In genomic region chr16:30761427-30761927, GRCh38 we compare ENCODE assay signal across 8 cellular contexts. TPM values are rescaled to one million over a fixed set of nuclear protein-coding genes. Genes with fewer than 3 reads are reported as not detected.
A peak's percentile ranks its signal among the peaks of the same experiment; 100 is the strongest.
DNase-seq lines count a peak whose midpoint lies in the region; ATAC-seq and TF ChIP-seq lines count a peak whose summit lies in the region.

No MANE protein-coding gene starts in this region.

- H3K9me3 ChIP-seq in esophagus (ENCODE audit: control insufficient read depth in 2 of 2, insufficient read depth in 1 of 2, low read depth in 1 of 2, low read length in 1 of 2), result no peaks in the 10 kb centered on the region

- 0 to 1% methylated on average over 62 to 64 of the region's 64 CpGs for WGBS in esophagus, 2 donors

- no peaks in the 10 kb centered on the region for H3K9me3 Mint-ChIP-seq in activated CD8-positive, alpha-beta T cell treated with anti-CD3 and anti-CD28 coated beads for 36 hours
- H3K9me3 Mint-ChIP-seq in nephron, result no peaks in the 10 kb centered on the region

- intact Hi-C loops in activated CD8-positive, alpha-beta T cell treated with anti-CD3 and anti-CD28 coated beads for 36 hours (cut with micrococcal nuclease), result loop anchor here (10.0 kb wide), 1 partner anchor 47 kb away; no protein-coding TSS in a partner anchor

- peaks cover 8 to 35% of the 10 kb centered on the region in 2 donors for H3K36me3 ChIP-seq in esophagus (ENCODE audit: control insufficient read depth in 2 of 2, insufficient read depth in 2 of 2, low read length in 1 of 2)

- POLR2A ChIA-PET in activated CD8-positive, alpha-beta T cell treated with anti-CD3 and anti-CD28 coated beads for 36 hours (lab: Charles Lee), result interaction anchor here (0.7 kb wide), 1 partner anchor 14 kb away, joined by 3 read pairs; no protein-coding TSS in a partner anchor

- H3K27me3 Mint-ChIP-seq in activated CD8-positive, alpha-beta T cell treated with anti-CD3 and anti-CD28 coated beads for 36 hours, result no peaks in the 10 kb centered on the region
- H3K27me3 Mint-ChIP-seq in nephron (ENCODE audit: low read depth), result no peaks in the 10 kb centered on the region

- ATAC-seq in GM18511 (IDR thresholded peaks at IDR 0.05; ENCODE audit: unreplicated experiment) (peak; percentile 49), HG02852 (IDR thresholded peaks at IDR 0.05; ENCODE audit: unreplicated experiment) (peak; percentile 27), GM21367 (IDR thresholded peaks at IDR 0.05; ENCODE audit: unreplicated experiment) (no peak)
- ATAC-seq in activated CD8-positive, alpha-beta T cell treated with anti-CD3 and anti-CD28 coated beads for 36 hours, result peak; percentile 57

- H3K4me3 Mint-ChIP-seq in activated CD8-positive, alpha-beta T cell treated with anti-CD3 and anti-CD28 coated beads for 36 hours, result peak overlapping the region; percentile 93
- H3K4me3 Mint-ChIP-seq in nephron, result peak overlapping the region; percentile 88 to 98 (median 97)

- peak overlapping the region; percentile 88 to 91 for H3K4me3 ChIP-seq in esophagus (ENCODE audit: low read depth in 1 of 2, low read length in 2 of 2)

- H3K36me3 Mint-ChIP-seq in activated CD8-positive, alpha-beta T cell treated with anti-CD3 and anti-CD28 coated beads for 36 hours (ENCODE audit: low read depth), result peaks cover 28% of the 10 kb centered on the region
- peaks cover 35% of the 10 kb centered on the region for H3K36me3 Mint-ChIP-seq in nephron (ENCODE audit: low read depth)

- peaks cover 0 to 13% of the 10 kb centered on the region in 2 donors for H3K4me1 ChIP-seq in esophagus (ENCODE audit: control insufficient read depth in 2 of 2, insufficient read depth in 2 of 2, low read length in 1 of 2)

- peaks cover 21% of the 10 kb centered on the region for H3K4me1 Mint-ChIP-seq in activated CD8-positive, alpha-beta T cell treated with anti-CD3 and anti-CD28 coated beads for 36 hours (ENCODE audit: low read depth)
- H3K4me1 Mint-ChIP-seq in nephron, result peaks cover 23% of the 10 kb centered on the region

- peak overlapping the region; percentile 22 to 63 for H3K27ac ChIP-seq in esophagus (ENCODE audit: low read depth in 2 of 2, low read length in 1 of 2)

- DNase-seq in NCI-H345 (lab: John Stamatoyannopoulos, UW), result peak; percentile 61
- peak; percentile 77 for DNase-seq in activated CD8-positive, alpha-beta T cell treated with anti-CD3 and anti-CD28 coated beads for 36 hours
- no peak for DNase-seq in NCI-H1436 treated with DMSO at 0.1 percent for 48 hours (lab: John Stamatoyannopoulos, UW)

- no peaks in the 10 kb centered on the region for H3K27me3 ChIP-seq in esophagus (ENCODE audit: control insufficient read depth in 1 of 2, insufficient read depth in 2 of 2, low read length in 2 of 2)

- TF ChIP-seq CTCF in activated CD8-positive, alpha-beta T cell treated with anti-CD3 and anti-CD28 coated beads for 36 hours (IDR thresholded peaks at IDR 0.05), result no peak
- no peak for TF ChIP-seq CTCF in nephron (IDR thresholded peaks at IDR 0.05; ENCODE audit: unreplicated experiment in 3 of 3)

- H3K27ac Mint-ChIP-seq in activated CD8-positive, alpha-beta T cell treated with anti-CD3 and anti-CD28 coated beads for 36 hours, result peak overlapping the region; percentile 82
- peak overlapping the region; percentile 17 to 86 (median 77) for H3K27ac Mint-ChIP-seq in nephron

- CTCF ChIA-PET in activated CD8-positive, alpha-beta T cell treated with anti-CD3 and anti-CD28 coated beads for 36 hours (lab: Charles Lee), result interaction anchor here (2.8 kb wide), 1 partner anchor 53 kb away, joined by 10 read pairs; no protein-coding TSS in a partner anchor

RNA-seq across cellular contexts. Expression of gene CFAP119, which starts 0.4 kb away (rescaled TPM):
- total RNA-seq in activated CD8-positive, alpha-beta T cell treated with anti-CD3 and anti-CD28 coated beads for 36 hours, result 1 to 10 TPM; 3.8 to 3.9 TPM
- polyA plus RNA-seq in esophagus, result 1 to 10 TPM; 3.5 to 6.2 TPM

RNA-seq across cellular contexts. Expression of gene RNF40, which starts 0.6 kb away (rescaled TPM):
- total RNA-seq in activated CD8-positive, alpha-beta T cell treated with anti-CD3 and anti-CD28 coated beads for 36 hours, result 10 to 100 TPM; 63.2 to 68.1 TPM
- 10 to 100 TPM; 39.9 to 64.1 TPM for polyA plus RNA-seq in esophagus

RNA-seq across cellular contexts. Expression of gene PHKG2, which starts 13.3 kb away (rescaled TPM):
- total RNA-seq in activated CD8-positive, alpha-beta T cell treated with anti-CD3 and anti-CD28 coated beads for 36 hours, result 10 to 100 TPM; 27.8 to 30.3 TPM
- 10 to 100 TPM; 23.2 to 34.8 TPM for polyA plus RNA-seq in esophagus

RNA-seq across cellular contexts. Expression of gene ZNF629, which starts 25.5 kb away (rescaled TPM):
- total RNA-seq in activated CD8-positive, alpha-beta T cell treated with anti-CD3 and anti-CD28 coated beads for 36 hours, result 1 to 10 TPM; 2.8 to 3.2 TPM
- polyA plus RNA-seq in esophagus, result 1 to 10 TPM; 3.4 to 4.9 TPM
